ENCODE assay signal across 14 cellular contexts in the genomic region with DNA sequence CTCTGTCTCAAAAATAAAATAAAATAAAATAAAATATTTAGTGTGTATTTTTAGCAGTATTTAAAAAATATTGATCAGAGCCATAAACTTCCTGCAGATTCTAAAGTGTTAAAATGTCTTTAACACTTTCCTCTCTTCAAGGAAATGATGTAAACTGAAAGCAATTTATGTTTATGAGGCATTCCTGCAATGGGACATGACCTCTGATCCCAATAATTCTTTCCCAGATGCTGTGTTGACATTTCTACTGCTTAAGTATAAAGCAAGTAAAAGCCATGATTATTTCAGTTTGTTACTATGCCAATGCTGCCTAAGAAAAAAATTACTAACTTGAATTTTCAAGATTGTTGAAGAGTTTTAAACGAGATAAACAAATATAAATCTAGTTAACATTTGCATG. TPM values are rescaled to one million over a fixed set of nuclear protein-coding genes. Genes with fewer than 3 reads are reported as not detected.
DNase-seq lines count a peak whose midpoint lies in the region; ATAC-seq, FAIRE-seq and TF ChIP-seq lines count a peak whose summit lies in the region.
"Had no signal": no experiment of that assay in that cellular context is flagged by ENCODE, and none has a peak within 500 bp of the region (broad histone marks: within the 10 kb centered on the region; RNA-seq: fewer than 3 reads in every experiment).

No MANE protein-coding gene starts in this region.

- CTCF ChIA-PET in A549 (lab: Yijun Ruan, JAX): no interaction called here

- peaks cover 53% of the 10 kb centered on the region for H3K4me1 ChIP-seq in A549
- peaks cover 69% of the 10 kb centered on the region for H3K4me1 ChIP-seq in adipocyte (ENCODE audit: control insufficient read depth, insufficient read depth, low read length)
- peaks cover 12% of the 10 kb centered on the region for H3K4me1 ChIP-seq in hepatocyte (ENCODE audit: insufficient read depth)

- no peak overlapping the region for H2AFZ ChIP-seq in hepatocyte

- TF ChIP-seq POLR2A in A549 (IDR thresholded peaks at IDR 0.05; ENCODE audit: low read length): no peak

- ATAC-seq in A549: no peak
- ATAC-seq in HG02678 (IDR thresholded peaks at IDR 0.05; ENCODE audit: unreplicated experiment): no peak
- ATAC-seq in HG03108 (IDR thresholded peaks at IDR 0.05; ENCODE audit: unreplicated experiment): no peak
- ATAC-seq: foreskin keratinocyte had no signal

- POLR2A ChIA-PET in A549 (lab: Yijun Ruan, JAX): no interaction called here

- FAIRE-seq in A549 (lab: Jason Lieb, UNC): no peak
- FAIRE-seq: GM12891 had no signal

- 9% methylated on average over 1 of the region's 1 CpG for WGBS in A549 (ENCODE audit: missing lambda C conversion rate)
- WGBS in hepatocyte (ENCODE audit: low lambda C conversion rate, missing lambda C conversion rate): 36% methylated on average over 1 of the region's 1 CpG

- H3K27ac ChIP-seq in A549 (peak overlapping the region; percentile 85 to 91), hepatocyte (peak overlapping the region; percentile 85)
- H3K27ac ChIP-seq: foreskin keratinocyte had no signal

- peak overlapping the region; percentile 72 for H3K4me2 ChIP-seq in A549
- no peak overlapping the region for H3K4me2 ChIP-seq in hepatocyte

- no peak for TF ChIP-seq RAD21 in A549 (conservative IDR thresholded peaks at IDR 0.05 in 1 of 2, IDR thresholded peaks at IDR 0.05 in 1 of 2)

- H3K9ac ChIP-seq in adipocyte (ENCODE audit: low read length): no peak overlapping the region

- no peaks in the 10 kb centered on the region for H3K36me3 ChIP-seq in adipocyte (ENCODE audit: control insufficient read depth, insufficient read depth, low read length, severe bottlenecking)
- no peaks in the 10 kb centered on the region for H3K36me3 ChIP-seq in hepatocyte (replicated peaks; ENCODE audit: insufficient read depth, low read depth)

- no peaks in the 10 kb centered on the region for H4K20me1 ChIP-seq in hepatocyte (ENCODE audit: insufficient read depth, poor library complexity, severe bottlenecking)

- H3K9me2 ChIP-seq in hepatocyte (replicated peaks; ENCODE audit: insufficient read depth): no peaks in the 10 kb centered on the region

- H3K4me3 ChIP-seq in A549 (no peak overlapping the region; the same call in 2 of the 3 replicates), adipocyte (ENCODE audit: low read length) (no peak overlapping the region), hepatocyte (no peak overlapping the region)

- peak; percentile 38 to 56; a peak in 3 of 5 replicates for TF ChIP-seq EP300 in A549 (IDR thresholded peaks at IDR 0.05)

- TF ChIP-seq CTCF in A549 (IDR thresholded peaks at IDR 0.05) (no peak), hepatocyte (IDR thresholded peaks at IDR 0.05; ENCODE audit: poor library complexity) (no peak)

- DNase-seq in A549 (ENCODE audit: low read depth in 1 of 2, low spot score in 1 of 2) (peak; percentile 32 to 81), HS-27A (ENCODE audit: low read depth) (peak; percentile 69), adipocyte (ENCODE audit: low read depth) (peak; percentile 59), hepatocyte (ENCODE audit: low spot score) (peak; percentile 56), DMS53 (lab: John Stamatoyannopoulos, UW) (no peak)
- no peak for DNase-seq in activated CD8-positive, alpha-beta memory T cell treated with anti-CD3 and anti-CD28 coated beads, Interleukin-2, amount 50 U/mL, for 48 hours
- DNase-seq: activated CD4-positive, alpha-beta T cell treated with anti-CD3 and anti-CD28 coated beads for 1 hour; C1 segment of cervical spinal cord; NCI-H1092 treated with DMSO at 0.1 percent for 48 hours; stimulated activated naive CD4-positive, alpha-beta T cell treated with Interleukin-2 at 50 U/mL for 16 hours had no signal

- no peaks in the 10 kb centered on the region for H3K27me3 ChIP-seq in adipocyte (replicated peaks; ENCODE audit: control insufficient read depth, insufficient read depth, low read length)
- H3K27me3 ChIP-seq in hepatocyte: no peaks in the 10 kb centered on the region
- H3K27me3 ChIP-seq: foreskin keratinocyte had no signal

- no peaks in the 10 kb centered on the region for H3K79me2 ChIP-seq in hepatocyte

- H3K9me3 ChIP-seq in A549: no peaks in the 10 kb centered on the region
- H3K9me3 ChIP-seq in adipocyte (ENCODE audit: control insufficient read depth, low read length): no peaks in the 10 kb centered on the region
- no peaks in the 10 kb centered on the region for H3K9me3 ChIP-seq in hepatocyte (ENCODE audit: low read depth)

TF ChIP-seq in A549, 52 proteins besides CTCF, POLR2A, EP300 and RAD21 (continues in another document):
- TF ChIP-seq, protein P1, sequence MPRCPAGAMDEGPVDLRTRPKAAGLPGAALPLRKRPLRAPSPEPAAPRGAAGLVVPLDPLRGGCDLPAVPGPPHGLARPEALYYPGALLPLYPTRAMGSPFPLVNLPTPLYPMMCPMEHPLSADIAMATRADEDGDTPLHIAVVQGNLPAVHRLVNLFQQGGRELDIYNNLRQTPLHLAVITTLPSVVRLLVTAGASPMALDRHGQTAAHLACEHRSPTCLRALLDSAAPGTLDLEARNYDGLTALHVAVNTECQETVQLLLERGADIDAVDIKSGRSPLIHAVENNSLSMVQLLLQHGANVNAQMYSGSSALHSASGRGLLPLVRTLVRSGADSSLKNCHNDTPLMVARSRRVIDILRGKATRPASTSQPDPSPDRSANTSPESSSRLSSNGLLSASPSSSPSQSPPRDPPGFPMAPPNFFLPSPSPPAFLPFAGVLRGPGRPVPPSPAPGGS (IDR thresholded peaks at IDR 0.05): no peak
- peak; percentile 49 to 66; a peak in 2 of 4 replicates for TF ChIP-seq CEBPB (IDR thresholded peaks at IDR 0.05)
- TF ChIP-seq EHMT2 (IDR thresholded peaks at IDR 0.05; ENCODE audit: low read depth): no peak
- no peak for TF ChIP-seq HEYL (CRISPR knock-in tag; IDR thresholded peaks at IDR 0.05)
- TF ChIP-seq TP53 (CRISPR knock-in tag; IDR thresholded peaks at IDR 0.05): no peak
- TF ChIP-seq, protein P2, sequence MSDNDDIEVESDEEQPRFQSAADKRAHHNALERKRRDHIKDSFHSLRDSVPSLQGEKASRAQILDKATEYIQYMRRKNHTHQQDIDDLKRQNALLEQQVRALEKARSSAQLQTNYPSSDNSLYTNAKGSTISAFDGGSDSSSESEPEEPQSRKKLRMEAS (IDR thresholded peaks at IDR 0.05): peak; percentile 46; the same call in 1 of the 2 replicates
- TF ChIP-seq HOXB5 (CRISPR knock-in tag; IDR thresholded peaks at IDR 0.05): no peak
- no peak for TF ChIP-seq TFCP2L1 (CRISPR knock-in tag; IDR thresholded peaks at IDR 0.05)
- no peak for TF ChIP-seq RARB (CRISPR knock-in tag; IDR thresholded peaks at IDR 0.05)
- no peak for TF ChIP-seq SREBF2 (IDR thresholded peaks at IDR 0.05)
- TF ChIP-seq, protein P3, sequence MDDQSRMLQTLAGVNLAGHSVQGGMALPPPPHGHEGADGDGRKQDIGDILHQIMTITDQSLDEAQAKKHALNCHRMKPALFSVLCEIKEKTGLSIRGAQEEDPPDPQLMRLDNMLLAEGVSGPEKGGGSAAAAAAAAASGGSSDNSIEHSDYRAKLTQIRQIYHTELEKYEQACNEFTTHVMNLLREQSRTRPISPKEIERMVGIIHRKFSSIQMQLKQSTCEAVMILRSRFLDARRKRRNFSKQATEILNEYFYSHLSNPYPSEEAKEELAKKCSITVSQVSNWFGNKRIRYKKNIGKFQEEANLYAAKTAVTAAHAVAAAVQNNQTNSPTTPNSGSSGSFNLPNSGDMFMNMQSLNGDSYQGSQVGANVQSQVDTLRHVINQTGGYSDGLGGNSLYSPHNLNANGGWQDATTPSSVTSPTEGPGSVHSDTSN (IDR thresholded peaks at IDR 0.05): peak; percentile 48; the same call in 1 of the 2 replicates
- no peak for TF ChIP-seq KDM1A (IDR thresholded peaks at IDR 0.05; ENCODE audit: low read depth)
- TF ChIP-seq CHD2 (IDR thresholded peaks at IDR 0.05; ENCODE audit: low read length, partially characterized antibody): no peak
- TF ChIP-seq MAFK (IDR thresholded peaks at IDR 0.05; ENCODE audit: partially characterized antibody): peak; percentile 73
- TF ChIP-seq GATA3 (IDR thresholded peaks at IDR 0.05; ENCODE audit: borderline replicate concordance): peak; percentile 87
- TF ChIP-seq ZSCAN20 (CRISPR knock-in tag; IDR thresholded peaks at IDR 0.05): no peak
- no peak for TF ChIP-seq HDAC2 (IDR thresholded peaks at IDR 0.05)
- TF ChIP-seq ZFP36 (IDR thresholded peaks at IDR 0.05; ENCODE audit: borderline replicate concordance, partially characterized antibody): no peak
- no peak for TF ChIP-seq PHF8 (IDR thresholded peaks at IDR 0.05; ENCODE audit: borderline replicate concordance, low read depth)
- no peak for TF ChIP-seq HOXB13 (CRISPR knock-in tag; IDR thresholded peaks at IDR 0.05; ENCODE audit: low read depth)
- TF ChIP-seq ZNF302 (CRISPR knock-in tag; IDR thresholded peaks at IDR 0.05): no peak
- no peak for TF ChIP-seq RNF2 (IDR thresholded peaks at IDR 0.05; ENCODE audit: borderline replicate concordance, low read depth)
- TF ChIP-seq ZC3H11A (IDR thresholded peaks at IDR 0.05): no peak
- TF ChIP-seq MAZ (IDR thresholded peaks at IDR 0.05; ENCODE audit: borderline replicate concordance, low read depth, low read length): no peak
- 0 out of 2 replicates have a peak, but pooled peaks have one; percentile 10 for TF ChIP-seq FOSL2 (IDR thresholded peaks at IDR 0.05)
- peak; percentile 73 for TF ChIP-seq FOSL2 (CRISPR knock-in tag; IDR thresholded peaks at IDR 0.05)
- TF ChIP-seq EHF (CRISPR knock-in tag; IDR thresholded peaks at IDR 0.05): no peak
- peak in 1 of 2 experiments; percentile 51; a peak in 1 of 5 replicates for TF ChIP-seq JUN (IDR thresholded peaks at IDR 0.05)
- TF ChIP-seq FOXS1 (CRISPR knock-in tag; IDR thresholded peaks at IDR 0.05): no peak
- TF ChIP-seq JUNB (IDR thresholded peaks at IDR 0.05): peak; percentile 65
- TF ChIP-seq KDM5A (IDR thresholded peaks at IDR 0.05): no peak
- TF ChIP-seq, protein P4, sequence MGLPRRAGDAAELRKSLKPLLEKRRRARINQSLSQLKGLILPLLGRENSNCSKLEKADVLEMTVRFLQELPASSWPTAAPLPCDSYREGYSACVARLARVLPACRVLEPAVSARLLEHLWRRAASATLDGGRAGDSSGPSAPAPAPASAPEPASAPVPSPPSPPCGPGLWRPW (IDR thresholded peaks at IDR 0.05): no peak

RNA-seq across cellular contexts. Expression of a gene that starts 29.0 kb away (rescaled TPM):
- polyA plus RNA-seq in A549 (2011; rRNA removed) (27.1 and 35.9 TPM in 2 replicates), A549 (2017; fragmentation: RNase III; extraction: RNeasy Plus Mini Kit Qiagen cat#74134 plus additional on column Dnase treatment) (18.2 to 19.5 TPM (median 18.5 TPM) in 3 replicates), hepatocyte (16.4 and 18.6 TPM in 2 replicates)
- polyA plus RNA-seq in A549 (2012; cell fraction: cytosol; rRNA removed): 19.1 and 21.4 TPM in 2 replicates
- polyA plus RNA-seq in A549 (2012; cell fraction: nucleus; rRNA removed): 8.3 and 13.6 TPM in 2 replicates
- 21.7 and 26.2 TPM in 2 replicates for polyA minus RNA-seq in A549 (2011; rRNA and poly(A)+ RNA removed)
- 13.4 and 15.3 TPM in 2 replicates for total RNA-seq in hepatocyte

Comparison
In these comparisons a context has a peak if more than half of its experiments do, and no peak if none do; other contexts are left out.
1. DNase-seq: peak in A549 (2 of 2), HS-27A (single experiment), adipocyte (single experiment) and hepatocyte (single experiment); none in activated CD8-positive, alpha-beta memory T cell treated with anti-CD3 and anti-CD28 coated beads, Interleukin-2, amount 50 U/mL, for 48 hours (single experiment) and DMS53 (single experiment).